Comparison of ENCODE assay signal across 8 cellular contexts in the genomic region with DNA sequence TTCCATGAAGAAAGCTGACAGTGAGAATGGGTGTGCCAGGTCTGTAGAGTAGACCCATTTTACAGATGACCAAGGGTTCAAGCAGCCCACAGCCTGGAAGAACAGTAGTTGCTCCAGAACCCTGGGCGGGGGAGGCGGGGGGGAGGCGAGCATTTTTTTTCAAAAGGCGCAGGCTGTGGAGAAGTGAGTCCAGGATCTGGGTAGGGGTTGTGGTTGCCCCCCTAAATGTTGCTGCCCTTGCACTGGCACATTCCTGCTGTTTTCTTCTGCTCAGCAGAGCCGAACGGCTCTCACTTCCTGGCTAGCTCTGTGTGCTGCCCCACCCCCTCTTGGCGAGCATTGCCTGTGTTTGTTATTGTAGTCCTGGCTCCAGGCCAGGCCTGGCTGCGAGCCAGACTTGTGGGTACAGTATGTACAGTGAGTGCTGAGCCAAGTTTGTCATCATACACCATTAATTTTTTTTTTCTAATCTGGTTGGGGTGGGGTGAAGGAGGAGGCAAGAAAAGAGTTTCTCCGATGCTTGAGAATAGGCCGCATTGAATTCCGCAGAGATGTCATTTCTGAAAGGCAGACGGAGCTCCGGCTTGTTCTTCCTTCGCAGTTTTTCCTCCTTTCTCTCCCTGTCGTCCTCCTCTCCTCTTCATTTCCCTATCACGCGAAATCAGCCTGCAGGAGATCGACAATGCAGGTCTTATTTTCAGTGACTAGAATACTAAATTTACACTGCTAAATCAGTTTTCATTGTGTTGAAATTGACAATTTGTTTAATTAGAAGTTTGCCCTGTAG.
A peak's percentile ranks its signal among the peaks of the same experiment; 100 is the strongest.
DNase-seq lines count a peak whose midpoint lies in the region; ATAC-seq, FAIRE-seq and TF ChIP-seq lines count a peak whose summit lies in the region.

No MANE protein-coding gene starts in this region.

- no peaks in the 10 kb centered on the region for H3K36me3 ChIP-seq in CD8-positive, alpha-beta T cell (ENCODE audit: insufficient read depth, low read length)
- H3K36me3 ChIP-seq in astrocyte (ENCODE audit: insufficient read depth, low read length) (no peaks in the 10 kb centered on the region), right atrium auricular region (peaks cover 33% of the 10 kb centered on the region)

- H3K27ac Mint-ChIP-seq in CD8-positive, alpha-beta T cell: peak overlapping the region; percentile 94
- H3K27ac Mint-ChIP-seq in astrocyte (ENCODE audit: unreplicated experiment): no peak overlapping the region

- CTCF ChIA-PET in CD8-positive, alpha-beta T cell (lab: Charles Lee): interaction anchor here (0.6 to 6.7 kb wide), 19 partner anchors 9 to 147 kb away, joined by 3 to 40 read pairs (median 4); a partner anchor contains a TSS
- CTCF ChIA-PET in HEK293T (lab: Yijun Ruan, JAX): no interaction called here

- peak overlapping the region; percentile 25 for H3K27ac ChIP-seq in CD8-positive, alpha-beta T cell (ENCODE audit: low read depth, low read length)
- H3K27ac ChIP-seq in astrocyte (ENCODE audit: low read depth, low read length) (no peak overlapping the region), right atrium auricular region (peak overlapping the region; percentile 99)

- peak overlapping the region; percentile 59 for H3K4me2 ChIP-seq in astrocyte (ENCODE audit: low read length)

- no peak overlapping the region for H2AFZ ChIP-seq in astrocyte (ENCODE audit: low read depth, low read length)

- H4K20me1 ChIP-seq in astrocyte (ENCODE audit: insufficient read depth, low read length): peaks cover 47% of the 10 kb centered on the region

- peak; percentile 82 for FAIRE-seq in astrocyte (lab: Jason Lieb, UNC)
- peak; percentile 99 for FAIRE-seq in urothelium cell line (lab: Jason Lieb, UNC)

- H3K9ac ChIP-seq in astrocyte (ENCODE audit: low read length): no peak overlapping the region

- H3K9me3 Mint-ChIP-seq in CD8-positive, alpha-beta T cell: no peaks in the 10 kb centered on the region
- H3K9me3 Mint-ChIP-seq in astrocyte (ENCODE audit: unreplicated experiment): peaks cover 6% of the 10 kb centered on the region

- H3K4me3 ChIP-seq in CD8-positive, alpha-beta T cell (ENCODE audit: low read depth, low read length): peak overlapping the region; percentile 2
- H3K4me3 ChIP-seq in astrocyte (ENCODE audit: insufficient read depth, low read depth, low read length) (no peak overlapping the region), right atrium auricular region (peak overlapping the region; percentile 22 to 33)

- intact Hi-C loops in CD8-positive, alpha-beta T cell (cut with DNase I, micrococcal nuclease): loop anchor here (1.0 to 10.0 kb wide), 14 partner anchors 13 to 845 kb away; a partner anchor contains a TSS

- TF ChIP-seq CTCF in CD8-positive, alpha-beta T cell (IDR thresholded peaks at IDR 0.05): no peak
- TF ChIP-seq CTCF in astrocyte (IDR thresholded peaks at IDR 0.05; ENCODE audit: insufficient read depth, low read depth, low read length): no peak
- no peak for TF ChIP-seq CTCF in right atrium auricular region (IDR thresholded peaks at IDR 0.05)

- ATAC-seq in CD8-positive, alpha-beta T cell: peak; percentile 95

- no peaks in the 10 kb centered on the region for H3K9me3 ChIP-seq in CD8-positive, alpha-beta T cell (ENCODE audit: low read length)
- H3K9me3 ChIP-seq in astrocyte (ENCODE audit: insufficient read depth, low read depth, low read length) (no peaks in the 10 kb centered on the region), right atrium auricular region (no peaks in the 10 kb centered on the region)

- POLR2A ChIA-PET in CD8-positive, alpha-beta T cell (lab: Charles Lee): interaction anchor here (0.7 to 3.7 kb wide), 9 partner anchors 8 to 101 kb away, joined by 3 to 41 read pairs (median 7); no protein-coding TSS in a partner anchor
- POLR2A ChIA-PET in HEK293T (lab: Yijun Ruan, JAX): interaction anchor here (0.9 to 1.0 kb wide), 2 partner anchors 10 to 100 kb away, joined by 3 read pairs; a partner anchor contains a TSS

- peaks cover 65% of the 10 kb centered on the region for H3K4me1 ChIP-seq in CD8-positive, alpha-beta T cell (ENCODE audit: insufficient read depth, low read length)
- H3K4me1 ChIP-seq in astrocyte (ENCODE audit: insufficient read depth, low read length) (peaks cover 25% of the 10 kb centered on the region), right atrium auricular region (peaks cover 0 to 96% of the 10 kb centered on the region in 2 donors)

- peak; percentile 96 to 100 (median 98) for DNase-seq in CD8-positive, alpha-beta T cell
- DNase-seq in HEK293T (ENCODE audit: extremely low spot score) (peak; percentile 84), NCI-H1694 treated with DMSO at 0.1 percent for 48 hours (lab: John Stamatoyannopoulos, UW) (peak; percentile 69), T-helper 9 cell (peak; percentile 96), astrocyte (ENCODE audit: low read depth) (peak; percentile 87), right atrium auricular region (ENCODE audit: low spot score) (peak; percentile 100), retina (peak; percentile 86), urothelium cell line (ENCODE audit: low spot score) (peak; percentile 95)

- H3K27me3 Mint-ChIP-seq in CD8-positive, alpha-beta T cell (ENCODE audit: low read depth): no peaks in the 10 kb centered on the region
- peaks cover 38% of the 10 kb centered on the region for H3K27me3 Mint-ChIP-seq in astrocyte (ENCODE audit: low read depth, unreplicated experiment)

- H3K4me3 Mint-ChIP-seq in CD8-positive, alpha-beta T cell: peak overlapping the region; percentile 68
- H3K4me3 Mint-ChIP-seq in astrocyte (ENCODE audit: unreplicated experiment): peak overlapping the region; percentile 10

- H3K36me3 Mint-ChIP-seq in CD8-positive, alpha-beta T cell: no peaks in the 10 kb centered on the region
- no peaks in the 10 kb centered on the region for H3K36me3 Mint-ChIP-seq in astrocyte (ENCODE audit: low read depth, unreplicated experiment)

- no peaks in the 10 kb centered on the region for H3K27me3 ChIP-seq in CD8-positive, alpha-beta T cell (ENCODE audit: insufficient read depth, low read length)
- H3K27me3 ChIP-seq in astrocyte (ENCODE audit: insufficient read depth, low read length) (peaks cover 83% of the 10 kb centered on the region), right atrium auricular region (no peaks in the 10 kb centered on the region)

- H3K79me2 ChIP-seq in astrocyte (ENCODE audit: insufficient read depth, low read length): no peaks in the 10 kb centered on the region

- H3K4me1 Mint-ChIP-seq in CD8-positive, alpha-beta T cell (ENCODE audit: low read depth): peaks cover 87% of the 10 kb centered on the region
- H3K4me1 Mint-ChIP-seq in astrocyte (ENCODE audit: low read depth, unreplicated experiment): peaks cover 35% of the 10 kb centered on the region

TF ChIP-seq in HEK293T, 16 proteins besides CTCF, POLR2A, EP300 and RAD21:
- TF ChIP-seq CTBP1 (IDR thresholded peaks at IDR 0.05; ENCODE audit: borderline replicate concordance): no peak
- no peak for TF ChIP-seq TARDBP (IDR thresholded peaks at IDR 0.05)
- TF ChIP-seq FOXA1 (IDR thresholded peaks at IDR 0.05): no peak
- no peak for TF ChIP-seq FOXK2 (IDR thresholded peaks at IDR 0.05)
- TF ChIP-seq ARNT (IDR thresholded peaks at IDR 0.05): no peak
- peak; percentile 99 for TF ChIP-seq ZNF384 (IDR thresholded peaks at IDR 0.05)
